Comparison of ENCODE assay signal across 20 cellular contexts in genomic region chr7:123271231-123271630, GRCh38.
A peak's percentile ranks its signal among the peaks of the same experiment; 100 is the strongest.
DNase-seq lines count a peak whose midpoint lies in the region; TF ChIP-seq lines count a peak whose summit lies in the region.
"Had no signal": no experiment of that assay in that cellular context is flagged by ENCODE, and none has a peak within 500 bp of the region (broad histone marks: within the 10 kb centered on the region; RNA-seq: fewer than 3 reads in every experiment).

No MANE protein-coding gene starts in this region.

- no peak for TF ChIP-seq EP300 in esophagus muscularis mucosa (IDR thresholded peaks at IDR 0.05)

- no peak for TF ChIP-seq CTCF in fibroblast of lung (conservative IDR thresholded peaks at IDR 0.05 in 1 of 2, IDR thresholded peaks at IDR 0.05 in 1 of 2; ENCODE audit: low read depth in 1 of 2, low read length in 2 of 2)
- no peak for TF ChIP-seq CTCF in esophagus muscularis mucosa (IDR thresholded peaks at IDR 0.05)
- TF ChIP-seq CTCF in RWPE1 (conservative IDR thresholded peaks at IDR 0.05; ENCODE audit: low read depth): no peak

- H3K4me1 ChIP-seq in fibroblast of lung (ENCODE audit: control insufficient read depth, extremely low read depth, insufficient read depth, low read length) (no peaks in the 10 kb centered on the region), esophagus muscularis mucosa (peaks cover 0 to 16% (median 2%) of the 10 kb centered on the region in 4 donors)
- H3K4me1 ChIP-seq: left lung, right lobe of liver, upper lobe of left lung had no signal

- POLR2A ChIA-PET in RWPE1 (lab: Yijun Ruan, JAX; ENCODE audit: low non-redundant PET): no interaction called here

- H3K9me3 ChIP-seq in fibroblast of lung (ENCODE audit: control insufficient read depth, insufficient read depth, low read depth, low read length) (no peaks in the 10 kb centered on the region), esophagus muscularis mucosa (no peaks in the 10 kb centered on the region)
- H3K9me3 ChIP-seq: left lung, right lobe of liver, upper lobe of left lung had no signal

- no peak for TF ChIP-seq POLR2A in esophagus muscularis mucosa (IDR thresholded peaks at IDR 0.05; ENCODE audit: low read depth)

- H3K27me3 ChIP-seq in fibroblast of lung (ENCODE audit: control insufficient read depth, insufficient read depth, low read length) (no peaks in the 10 kb centered on the region), esophagus muscularis mucosa (no peaks in the 10 kb centered on the region)
- H3K27me3 ChIP-seq: left lung, right lobe of liver, upper lobe of left lung had no signal

- H3K4me2 ChIP-seq in fibroblast of lung (ENCODE audit: extremely low read depth, insufficient read depth, low read length): no peak overlapping the region

- 80% methylated on average over 3 of the region's 3 CpGs for WGBS in esophagus muscularis mucosa

- CTCF ChIA-PET in RWPE1 (lab: Yijun Ruan, JAX): no interaction called here

- no peak overlapping the region for H3K27ac ChIP-seq in fibroblast of lung (ENCODE audit: insufficient read depth, low read length)
- H3K27ac ChIP-seq in esophagus muscularis mucosa (replicated peaks in 1 of 4): no peak overlapping the region
- no peak overlapping the region for H3K27ac ChIP-seq in RWPE1
- H3K27ac ChIP-seq: left lung, right lobe of liver, upper lobe of left lung had no signal

- H3K4me3 ChIP-seq in fibroblast of lung (replicated peaks in 1 of 4; ENCODE audit: control extremely low read depth in 1 of 4, insufficient read depth in 1 of 4, low read depth in 3 of 4, low read length in 4 of 4) (no peak overlapping the region), esophagus muscularis mucosa (no peak overlapping the region)
- H3K4me3 ChIP-seq: left lung, right lobe of liver, upper lobe of left lung had no signal

- DNase-seq in ELF-1 (ENCODE audit: low read depth, low spot score) (peak; percentile 8), RPMI7951 (ENCODE audit: low read depth) (peak; percentile 10), fibroblast of lung (ENCODE audit: low read depth in 2 of 2) (peak; percentile 21 to 29), myocyte (ENCODE audit: low read depth) (peak; percentile 52), esophagus muscularis mucosa (ENCODE audit: extremely low spot score) (no peak), globus pallidus (ENCODE audit: low spot score) (no peak), RWPE1 (ENCODE audit: low spot score) (no peak), DMS114 treated with DMSO at 0.1 percent for 48 hours (lab: John Stamatoyannopoulos, UW; ENCODE audit: unreplicated experiment) (no peak)
- DNase-seq: activated CD4-positive, CD25-positive, alpha-beta regulatory T cell; activated T-cell treated with anti-CD3 and anti-CD28 coated beads, Interleukin-2, amount 50 U/mL, for 72 hours; cerebellar nuclear complex; effector memory CD4-positive, alpha-beta T cell; EL; foreskin fibroblast; left lung; NCI-H187; NCI-H446; right lobe of liver; stimulated activated CD4-positive, alpha-beta T cell treated with anti-CD3 and anti-CD28 coated beads, Interleukin-1b, Interleukin-23, amount 100 ng/mL, for 48 hours; upper lobe of left lung had no signal

- H3K36me3 ChIP-seq in fibroblast of lung (ENCODE audit: control insufficient read depth, insufficient read depth, low read length) (no peaks in the 10 kb centered on the region), esophagus muscularis mucosa (no peaks in the 10 kb centered on the region)
- H3K36me3 ChIP-seq: left lung, right lobe of liver, upper lobe of left lung had no signal

- H3K79me2 ChIP-seq in fibroblast of lung (ENCODE audit: control insufficient read depth, insufficient read depth, low read length): no peaks in the 10 kb centered on the region

- no peak overlapping the region for H3K9ac ChIP-seq in fibroblast of lung (ENCODE audit: insufficient read depth, low read length)

- intact Hi-C loops in esophagus muscularis mucosa (cut with DNase I): no loop called here

- no peaks in the 10 kb centered on the region for H4K20me1 ChIP-seq in fibroblast of lung (ENCODE audit: control insufficient read depth, extremely low read depth, insufficient read depth, low read length)

- H2AFZ ChIP-seq in fibroblast of lung (ENCODE audit: low read length): no peak overlapping the region

Comparison
In these comparisons a context has a peak if more than half of its experiments do, and no peak if none do; other contexts are left out.
1. DNase-seq: peak in ELF-1 (single experiment), RPMI7951 (single experiment), fibroblast of lung (2 of 2) and myocyte (single experiment); none in esophagus muscularis mucosa (single experiment), globus pallidus (single experiment), RWPE1 (single experiment) and DMS114 treated with DMSO at 0.1 percent for 48 hours (single experiment).